In genomic region chr6:119284861-119285521, GRCh38 we compare ENCODE assay signal across 9 cellular contexts.
DNase-seq lines count a peak whose midpoint lies in the region; ATAC-seq and TF ChIP-seq lines count a peak whose summit lies in the region.
"Had no signal": no experiment of that assay in that cellular context is flagged by ENCODE, and none has a peak within 500 bp of the region (broad histone marks: within the 10 kb centered on the region; RNA-seq: fewer than 3 reads in every experiment).

No MANE protein-coding gene starts in this region.

- CTCF ChIA-PET in HEK293T (lab: Yijun Ruan, JAX) = no interaction called here

- no peak overlapping the region for H3K4me3 Mint-ChIP-seq in immature natural killer cell
- H3K4me3 Mint-ChIP-seq: activated naive CD4-positive, alpha-beta T cell treated with anti-CD3 and anti-CD28 coated beads, Interleukin-2, amount 50 U/mL, for 24 hours had no signal

- ATAC-seq in GM21367 (IDR thresholded peaks at IDR 0.05; ENCODE audit: unreplicated experiment) = no peak

- H3K9me3 Mint-ChIP-seq in immature natural killer cell = no peaks in the 10 kb centered on the region
- H3K9me3 Mint-ChIP-seq: activated naive CD4-positive, alpha-beta T cell treated with anti-CD3 and anti-CD28 coated beads, Interleukin-2, amount 50 U/mL, for 24 hours had no signal

- peaks cover 4 to 22% (median 17%) of the 10 kb centered on the region in 3 donors for H3K36me3 Mint-ChIP-seq in immature natural killer cell

- H3K27me3 Mint-ChIP-seq in immature natural killer cell (ENCODE audit: low read depth in 3 of 3) = peaks cover 0 to 3% (median 0%) of the 10 kb centered on the region in 3 donors
- H3K27me3 Mint-ChIP-seq: activated naive CD4-positive, alpha-beta T cell treated with anti-CD3 and anti-CD28 coated beads, Interleukin-2, amount 50 U/mL, for 24 hours had no signal

- POLR2A ChIA-PET in HEK293T (lab: Yijun Ruan, JAX) = no interaction called here

- H3K4me1 Mint-ChIP-seq in immature natural killer cell = peaks cover 19 to 26% of the 10 kb centered on the region in 2 donors

- peak overlapping the region in 1 of 6 donors; percentile 64 for H3K27ac Mint-ChIP-seq in immature natural killer cell
- H3K27ac Mint-ChIP-seq: activated naive CD4-positive, alpha-beta T cell treated with anti-CD3 and anti-CD28 coated beads, Interleukin-2, amount 50 U/mL, for 24 hours had no signal

- DNase-seq in Daoy (ENCODE audit: low read depth) = peak; percentile 24
- peak; percentile 33 for DNase-seq in HEK293T (ENCODE audit: extremely low spot score)
- DNase-seq in activated CD4-positive, alpha-beta T cell treated with anti-CD3 and anti-CD28 coated beads, Interleukin-2, amount 50 U/mL, for 48 hours = peak; percentile 11 to 15
- peak; percentile 12 to 32 (median 14) for DNase-seq in immature natural killer cell
- DNase-seq in NCI-H526 (lab: John Stamatoyannopoulos, UW) = no peak
- DNase-seq in NCI-H1694 (lab: John Stamatoyannopoulos, UW) = no peak
- DNase-seq: SHP77 had no signal

TF ChIP-seq in HEK293T, 16 proteins besides CTCF, POLR2A, EP300 and RAD21:
- TF ChIP-seq L3MBTL2 (conservative IDR thresholded peaks at IDR 0.05) (no peak), FOXA1 (IDR thresholded peaks at IDR 0.05) (no peak), FOXK2 (IDR thresholded peaks at IDR 0.05) (no peak), HDGF (IDR thresholded peaks at IDR 0.05; ENCODE audit: borderline replicate concordance) (no peak), ZNF384 (IDR thresholded peaks at IDR 0.05) (peak; percentile 94), TARDBP (IDR thresholded peaks at IDR 0.05) (no peak), NFRKB (IDR thresholded peaks at IDR 0.05) (no peak)
- TF ChIP-seq, protein P1, sequence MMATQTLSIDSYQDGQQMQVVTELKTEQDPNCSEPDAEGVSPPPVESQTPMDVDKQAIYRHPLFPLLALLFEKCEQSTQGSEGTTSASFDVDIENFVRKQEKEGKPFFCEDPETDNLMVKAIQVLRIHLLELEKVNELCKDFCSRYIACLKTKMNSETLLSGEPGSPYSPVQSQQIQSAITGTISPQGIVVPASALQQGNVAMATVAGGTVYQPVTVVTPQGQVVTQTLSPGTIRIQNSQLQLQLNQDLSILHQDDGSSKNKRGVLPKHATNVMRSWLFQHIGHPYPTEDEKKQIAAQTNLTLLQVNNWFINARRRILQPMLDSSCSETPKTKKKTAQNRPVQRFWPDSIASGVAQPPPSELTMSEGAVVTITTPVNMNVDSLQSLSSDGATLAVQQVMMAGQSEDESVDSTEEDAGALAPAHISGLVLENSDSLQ (IDR thresholded peaks at IDR 0.05) = no peak
TF ChIP-seq in HEK293T: peak in this region for 1.

Comparison
In these comparisons a context has a peak if more than half of its experiments do, and no peak if none do; other contexts are left out.
1. DNase-seq: peak in Daoy (single experiment), HEK293T (single experiment), activated CD4-positive, alpha-beta T cell treated with anti-CD3 and anti-CD28 coated beads, Interleukin-2, amount 50 U/mL, for 48 hours (2 of 2) and immature natural killer cell (3 of 3); none in NCI-H526 (0 of 2) and NCI-H1694 (single experiment).